ENCODE assay signal across 14 cellular contexts in the genomic region with DNA sequence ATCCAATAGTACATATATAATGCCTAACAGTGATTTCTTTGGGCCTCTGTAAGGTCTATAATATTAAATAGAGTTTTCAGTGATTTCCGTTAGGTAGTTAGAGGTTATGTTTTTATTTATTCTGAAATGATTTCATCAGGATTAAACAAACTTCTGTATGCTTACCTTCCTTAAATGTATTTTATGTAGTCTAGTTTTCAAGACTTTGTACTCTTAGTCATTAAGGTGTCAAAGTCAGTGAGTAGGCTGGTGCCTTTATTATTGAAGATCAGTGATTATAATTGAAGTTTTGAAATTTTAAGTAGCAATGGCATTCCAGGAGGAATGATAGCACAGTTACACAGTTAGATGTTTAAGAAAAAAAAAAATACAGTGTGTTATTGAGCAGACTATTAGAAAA. TPM values are rescaled to one million over a fixed set of nuclear protein-coding genes. Genes with fewer than 3 reads are reported as not detected.
DNase-seq lines count a peak whose midpoint lies in the region; ATAC-seq and TF ChIP-seq lines count a peak whose summit lies in the region.
"Had no signal": no experiment of that assay in that cellular context is flagged by ENCODE, and none has a peak within 500 bp of the region (broad histone marks: within the 10 kb centered on the region; RNA-seq: fewer than 3 reads in every experiment).

No MANE protein-coding gene starts in this region.

- peaks cover 68% of the 10 kb centered on the region for H3K79me2 ChIP-seq in ACC112 (ENCODE audit: control insufficient read depth, insufficient read depth, low read length, unreplicated experiment)
- H3K79me2 ChIP-seq in smooth muscle cell (ENCODE audit: low read depth) = peaks cover 100% of the 10 kb centered on the region

- H2AFZ ChIP-seq in ACC112 (ENCODE audit: low read length, unreplicated experiment) = no peak overlapping the region
- no peak overlapping the region for H2AFZ ChIP-seq in smooth muscle cell (ENCODE audit: low read depth)

- H3K9me3 ChIP-seq in SK-N-MC (ENCODE audit: low read depth, low read length) (no peaks in the 10 kb centered on the region; the same call in 1 of the 2 replicates), smooth muscle cell (replicated peaks; ENCODE audit: low read depth) (no peaks in the 10 kb centered on the region)
- H3K9me3 ChIP-seq: HAP-1 had no signal

- no peak for TF ChIP-seq CTCF in smooth muscle cell (IDR thresholded peaks at IDR 0.05; ENCODE audit: borderline replicate concordance, insufficient read depth, poor library complexity, severe bottlenecking)

- no peaks in the 10 kb centered on the region for H3K36me3 ChIP-seq in ACC112 (ENCODE audit: insufficient read depth, low read length)
- H3K36me3 ChIP-seq in SK-N-MC (ENCODE audit: insufficient read depth, low read length) = no peaks in the 10 kb centered on the region
- no peaks in the 10 kb centered on the region for H3K36me3 ChIP-seq in smooth muscle cell (ENCODE audit: low read depth)
- H3K36me3 ChIP-seq: BLaER1 treated with 17β-estradiol and CSF1 and Interleukin-3, amounts not matched to agents 10 nM and 100 nM; HAP-1 had no signal

- H3F3A ChIP-seq in smooth muscle cell (ENCODE audit: low read depth) = peaks cover 11% of the 10 kb centered on the region

- H3K27ac ChIP-seq in ACC112 (ENCODE audit: low read depth, low read length) = peak overlapping the region; percentile 37
- H3K27ac ChIP-seq in SK-N-MC = peak overlapping the region; percentile 61; the same call in 1 of the 2 replicates
- H3K27ac ChIP-seq in smooth muscle cell (ENCODE audit: low read depth) = peak overlapping the region; percentile 46
- H3K27ac ChIP-seq: BLaER1 treated with 17β-estradiol and CSF1 and Interleukin-3, amounts not matched to agents 10 nM and 100 nM had no signal

- DNase-seq in SK-N-MC (ENCODE audit: low read depth, low spot score) (no peak), left colon (no peak), smooth muscle cell (lab: John Stamatoyannopoulos, UW; ENCODE audit: unreplicated experiment) (no peak), 8988T (no peak)
- DNase-seq in activated CD8-positive, alpha-beta memory T cell treated with anti-CD3 and anti-CD28 coated beads, Interleukin-2, amount 50 U/mL, for 4 hours = no peak
- DNase-seq: ACHN; CD4-positive, CD25-positive, alpha-beta regulatory T cell; DMS53; GF-D8; HFFc6 had no signal

- peaks cover 52% of the 10 kb centered on the region for H3K4me1 ChIP-seq in ACC112 (ENCODE audit: control insufficient read depth, insufficient read depth, low read length, unreplicated experiment)
- peaks cover 22% of the 10 kb centered on the region for H3K4me1 ChIP-seq in smooth muscle cell (ENCODE audit: low read depth)

- intact Hi-C loops in left colon (cut with DNase I, micrococcal nuclease) = no loop called here

- H3K27me3 ChIP-seq in ACC112 (ENCODE audit: insufficient read depth, low read length) = no peaks in the 10 kb centered on the region
- no peaks in the 10 kb centered on the region for H3K27me3 ChIP-seq in smooth muscle cell (ENCODE audit: low read depth)
- H3K27me3 ChIP-seq: BLaER1 treated with 17β-estradiol and CSF1 and Interleukin-3, amounts not matched to agents 10 nM and 100 nM had no signal

- H3K4me2 ChIP-seq in smooth muscle cell = peak overlapping the region; percentile 66
- H3K4me2 ChIP-seq: BLaER1 treated with 17β-estradiol and CSF1 and Interleukin-3, amounts not matched to agents 10 nM and 100 nM had no signal

- H4K20me1 ChIP-seq in smooth muscle cell (ENCODE audit: low read depth) = peaks cover 100% of the 10 kb centered on the region

- peak; percentile 50 for ATAC-seq in left colon
- ATAC-seq in HG03520 (IDR thresholded peaks at IDR 0.05; ENCODE audit: unreplicated experiment) = no peak

- H3K9ac ChIP-seq in SK-N-MC (ENCODE audit: insufficient read length) (no peak overlapping the region), smooth muscle cell (ENCODE audit: low read depth) (no peak overlapping the region)
- H3K9ac ChIP-seq: BLaER1 treated with 17β-estradiol and CSF1 and Interleukin-3, amounts not matched to agents 10 nM and 100 nM had no signal

- 94% methylated on average over 1 of the region's 1 CpG for WGBS in smooth muscle cell (ENCODE audit: low lambda C conversion rate)

- H3K4me3 ChIP-seq in ACC112 (ENCODE audit: low read depth, low read length) (no peak overlapping the region), SK-N-MC (peak overlapping the region; percentile 18; the same call in 1 of the 2 replicates), smooth muscle cell (no peak overlapping the region)
- H3K4me3 ChIP-seq: BLaER1 treated with 17β-estradiol and CSF1 and Interleukin-3, amounts not matched to agents 10 nM and 100 nM; HAP-1 had no signal

RNA-seq across cellular contexts. Expression of a gene that starts 20.7 kb away (rescaled TPM):
- total RNA-seq in left colon = 10 to 100 TPM; 22.9 to 31.7 TPM
- 204 and 226 TPM in 2 replicates for total RNA-seq in smooth muscle cell
- polyA plus RNA-seq in smooth muscle cell = 183 and 223 TPM in 2 replicates
